27 cellular contexts compared by ENCODE assay signal in the genomic region with DNA sequence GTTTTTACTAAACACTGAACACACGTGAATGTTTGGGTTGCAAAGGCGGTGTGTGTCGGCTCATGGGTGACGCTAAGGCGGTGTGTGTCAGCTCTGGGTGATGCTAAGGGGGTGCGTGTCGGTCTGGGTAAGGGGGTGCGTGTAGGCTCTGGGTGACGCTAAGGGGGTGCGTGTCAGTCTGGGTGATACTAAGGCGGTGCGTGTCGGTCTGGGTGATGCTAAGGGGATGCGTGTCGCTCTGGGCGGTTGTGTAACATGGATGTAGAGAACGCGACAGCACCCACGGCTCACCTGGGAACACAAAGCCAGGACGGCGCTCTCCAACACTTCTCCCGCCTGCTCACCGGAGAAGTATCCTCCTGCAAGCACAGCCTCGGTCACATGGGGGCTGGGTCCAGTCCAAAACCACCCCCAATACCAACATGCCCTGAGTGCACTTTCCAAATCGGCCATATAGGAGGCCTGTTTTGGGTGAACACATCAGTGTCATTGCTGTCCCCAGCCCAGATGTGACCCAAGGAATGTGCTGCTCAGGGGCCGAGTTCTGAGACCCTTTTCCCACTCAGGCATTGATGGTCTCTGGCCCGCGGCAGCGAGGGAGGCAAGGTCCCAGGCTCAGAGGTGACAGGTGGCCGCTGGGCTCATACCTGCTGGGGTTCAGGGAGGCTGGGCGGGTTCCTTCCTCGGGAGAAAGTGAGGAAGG.
"Had no signal": no experiment of that assay in that cellular context is flagged by ENCODE, and none has a peak within 500 bp of the region (broad histone marks: within the 10 kb centered on the region; RNA-seq: fewer than 3 reads in every experiment).

No MANE protein-coding gene starts in this region.

- H3K27me3 ChIP-seq: body of pancreas, cardiac muscle cell, hepatocyte, spleen, testis, upper lobe of left lung had no signal

- H3K36me3 ChIP-seq: cardiac muscle cell, WERI-Rb-1 had no signal

- H3K27ac ChIP-seq: body of pancreas, hepatocyte, spleen, testis, upper lobe of left lung, WERI-Rb-1 had no signal

- FAIRE-seq: TTC549 had no signal

- ATAC-seq: activated CD8-positive, alpha-beta memory T cell treated with anti-CD3 and anti-CD28 coated beads, Interleukin-2, amount 10 ng/mL, durations not matched to agents 7 days and 5 days; activated CD8-positive, alpha-beta T cell treated with anti-CD3 and anti-CD28 coated beads for 36 hours; activated naive CD8-positive, alpha-beta T cell treated with anti-CD3 and anti-CD28 coated beads, Interleukin-2, amount 50 U/mL, for 24 hours; body of pancreas had no signal

- H2AFZ ChIP-seq: hepatocyte had no signal

- H3K4me1 ChIP-seq: body of pancreas, spleen, testis, upper lobe of left lung had no signal

- H3K9me3 ChIP-seq: body of pancreas, spleen, testis, upper lobe of left lung had no signal

- H3K4me2 ChIP-seq: hepatocyte had no signal

- H3K4me3 ChIP-seq: body of pancreas, cardiac muscle cell, hepatocyte, spleen, testis, upper lobe of left lung had no signal

- DNase-seq: activated CD4-positive, alpha-beta T cell treated with anti-CD3 and anti-CD28 coated beads, Interleukin-2, amount 10 ng/mL, durations not matched to agents 7 days and 5 days; activated CD4-positive, CD25-positive, alpha-beta regulatory T cell treated with anti-CD3 and anti-CD28 coated beads, Interleukin-2, amount 50 U/mL, for 72 hours; activated CD8-positive, alpha-beta memory T cell treated with anti-CD3 and anti-CD28 coated beads, Interleukin-2, amount 10 ng/mL, durations not matched to agents 7 days and 5 days; activated CD8-positive, alpha-beta T cell treated with anti-CD3 and anti-CD28 coated beads for 36 hours; activated gamma-delta T cell; activated naive CD4-positive, alpha-beta T cell treated with anti-CD3 and anti-CD28 coated beads, Interleukin-2, amount 50 U/mL, for 16 hours; activated naive CD8-positive, alpha-beta T cell treated with anti-CD3 and anti-CD28 coated beads, Interleukin-2, amount 50 U/mL, for 24 hours; activated T-cell treated with anti-CD3 and anti-CD28 coated beads for 4 hours; body of pancreas; effector CD4-positive, alpha-beta T cell; erythroblast; foreskin fibroblast; glutamatergic neuron; immature natural killer cell; kidney glomerular epithelial cell; mesenchymal stem cell; retina; stimulated activated CD4-positive, alpha-beta T cell treated with anti-CD3 and anti-CD28 coated beads, Interleukin-4, amount 100 ng/mL, for 1 hour; stimulated activated naive CD4-positive, alpha-beta T cell; T-helper 1 cell; testis; upper lobe of left lung; WERI-Rb-1 had no signal
